Comparison of ENCODE assay signal across 19 cellular contexts in genomic region chr11:12524865-12525264, GRCh38.
DNase-seq lines count a peak whose midpoint lies in the region; ATAC-seq and TF ChIP-seq lines count a peak whose summit lies in the region.
"Had no signal": no experiment of that assay in that cellular context is flagged by ENCODE, and none has a peak within 500 bp of the region (broad histone marks: within the 10 kb centered on the region; RNA-seq: fewer than 3 reads in every experiment).

No MANE protein-coding gene starts in this region.

- no peaks in the 10 kb centered on the region for H3K27me3 ChIP-seq in breast epithelium
- H3K27me3 ChIP-seq in tibial nerve, result no peaks in the 10 kb centered on the region

- TF ChIP-seq POLR2A in breast epithelium (IDR thresholded peaks at IDR 0.05) (no peak), tibial nerve (IDR thresholded peaks at IDR 0.05) (no peak)

- H3K27ac Mint-ChIP-seq in MCF 10A (ENCODE audit: low read depth, unreplicated experiment), result no peak overlapping the region
- peak overlapping the region; percentile 16 for H3K27ac Mint-ChIP-seq in osteocyte (ENCODE audit: unreplicated experiment)
- H3K27ac Mint-ChIP-seq: B cell; CD4-positive, CD25-positive, alpha-beta regulatory T cell had no signal

- H3K9me3 ChIP-seq in breast epithelium (no peaks in the 10 kb centered on the region), tibial nerve (no peaks in the 10 kb centered on the region)

- H3K4me1 Mint-ChIP-seq in MCF 10A (ENCODE audit: insufficient read depth, unreplicated experiment), result peaks cover 35% of the 10 kb centered on the region
- H3K4me1 Mint-ChIP-seq in osteocyte (ENCODE audit: unreplicated experiment), result peaks cover 5% of the 10 kb centered on the region
- H3K4me1 Mint-ChIP-seq: B cell had no signal

- no peaks in the 10 kb centered on the region for H3K4me1 ChIP-seq in breast epithelium
- peaks cover 0 to 44% (median 8%) of the 10 kb centered on the region in 4 donors for H3K4me1 ChIP-seq in tibial nerve

- peak overlapping the region; percentile 30 to 36 for H3K27ac ChIP-seq in breast epithelium
- H3K27ac ChIP-seq in tibial nerve, result peak overlapping the region in 2 of 4 donors; percentile 23 to 42
- H3K27ac ChIP-seq: 22Rv1, GM23248, PC-9 had no signal

- no TSS peak for BruUV-seq in MCF 10A (replicated peaks; lab: Mats Ljungman, UMichigan)

- H3K4me3 ChIP-seq in breast epithelium (no peak overlapping the region), tibial nerve (no peak overlapping the region)
- H3K4me3 ChIP-seq: GM23248, K562, PC-9 had no signal

- TF ChIP-seq CTCF in breast epithelium (IDR thresholded peaks at IDR 0.05), result no peak
- TF ChIP-seq CTCF in MCF 10A (IDR thresholded peaks at IDR 0.05; ENCODE audit: unreplicated experiment), result no peak
- no peak for TF ChIP-seq CTCF in osteocyte (IDR thresholded peaks at IDR 0.05)
- no peak for TF ChIP-seq CTCF in tibial nerve (IDR thresholded peaks at IDR 0.05)

- no peaks in the 10 kb centered on the region for H3K27me3 Mint-ChIP-seq in MCF 10A (ENCODE audit: insufficient read depth, unreplicated experiment)
- no peaks in the 10 kb centered on the region for H3K27me3 Mint-ChIP-seq in osteocyte (ENCODE audit: unreplicated experiment)
- H3K27me3 Mint-ChIP-seq: B cell; CD4-positive, CD25-positive, alpha-beta regulatory T cell had no signal

- DNase-seq in breast epithelium (ENCODE audit: low spot score in 2 of 2) (no peak), MCF 10A (ENCODE audit: unreplicated experiment) (no peak), left ventricle myocardium superior (peak; percentile 56), osteocyte (ENCODE audit: extremely low spot score, unreplicated experiment) (no peak), tibial nerve (ENCODE audit: low spot score in 2 of 2) (peak; percentile 49 to 71), putamen (ENCODE audit: low spot score) (no peak), DMS114 treated with DMSO at 0.1 percent for 48 hours (lab: John Stamatoyannopoulos, UW; ENCODE audit: unreplicated experiment) (no peak)
- DNase-seq: CD4-positive, CD25-positive, alpha-beta regulatory T cell; DMS53; GM23248; NCI-H1048; NCI-H1436 treated with DMSO at 0.1 percent for 48 hours; NCI-H2081; NCI-H510A treated with DMSO at 0.1 percent for 48 hours; PC-9 had no signal

- 87 to 96% methylated on average over 5 of the region's 5 CpGs for WGBS in tibial nerve, 2 donors

- H3K9me3 Mint-ChIP-seq in MCF 10A (ENCODE audit: unreplicated experiment), result no peaks in the 10 kb centered on the region
- no peaks in the 10 kb centered on the region for H3K9me3 Mint-ChIP-seq in osteocyte (ENCODE audit: unreplicated experiment)
- H3K9me3 Mint-ChIP-seq: CD4-positive, CD25-positive, alpha-beta regulatory T cell had no signal

- CTCF ChIA-PET in MCF 10A (lab: Yijun Ruan, JAX), result interaction anchor here (0.6 kb wide), 1 partner anchor 165 kb away, joined by 4 read pairs; no protein-coding TSS in a partner anchor

- H3K36me3 ChIP-seq in breast epithelium (no peaks in the 10 kb centered on the region), tibial nerve (peaks cover 0 to 36% (median 0%) of the 10 kb centered on the region in 3 donors)

- H3K4me3 Mint-ChIP-seq in MCF 10A (ENCODE audit: unreplicated experiment) (no peak overlapping the region), osteocyte (ENCODE audit: unreplicated experiment) (no peak overlapping the region)
- H3K4me3 Mint-ChIP-seq: B cell; CD4-positive, CD25-positive, alpha-beta regulatory T cell had no signal

- ATAC-seq in left ventricle myocardium superior, result peak; percentile 62
- ATAC-seq in HG02759 (IDR thresholded peaks at IDR 0.05; ENCODE audit: unreplicated experiment), result no peak
- ATAC-seq: K562 had no signal

- POLR2A ChIA-PET in MCF 10A (lab: Yijun Ruan, JAX), result no interaction called here

- TF ChIP-seq EP300 in tibial nerve (IDR thresholded peaks at IDR 0.05), result peak in 1 of 2 donors; percentile 52

- peaks cover 12% of the 10 kb centered on the region for H3K36me3 Mint-ChIP-seq in MCF 10A (ENCODE audit: insufficient read depth, unreplicated experiment)
- H3K36me3 Mint-ChIP-seq in osteocyte (ENCODE audit: unreplicated experiment), result peaks cover 25% of the 10 kb centered on the region
- H3K36me3 Mint-ChIP-seq: CD4-positive, CD25-positive, alpha-beta regulatory T cell had no signal

- intact Hi-C loops in breast epithelium (cut with DNase I; ENCODE audit: low total_unique reads), result no loop called here
- intact Hi-C loops in MCF 10A (cut with micrococcal nuclease), result no loop called here
- intact Hi-C loops in left ventricle myocardium superior (cut with micrococcal nuclease), result no loop called here

Comparison
In these comparisons a context has a peak if more than half of its experiments do, and no peak if none do; other contexts are left out.
1. DNase-seq: peak in left ventricle myocardium superior (single experiment) and tibial nerve (2 of 2); none in breast epithelium (0 of 2), MCF 10A (single experiment), osteocyte (single experiment), putamen (single experiment) and DMS114 treated with DMSO at 0.1 percent for 48 hours (single experiment).